ENCODE assay signal across 8 cellular contexts in the genomic region with DNA sequence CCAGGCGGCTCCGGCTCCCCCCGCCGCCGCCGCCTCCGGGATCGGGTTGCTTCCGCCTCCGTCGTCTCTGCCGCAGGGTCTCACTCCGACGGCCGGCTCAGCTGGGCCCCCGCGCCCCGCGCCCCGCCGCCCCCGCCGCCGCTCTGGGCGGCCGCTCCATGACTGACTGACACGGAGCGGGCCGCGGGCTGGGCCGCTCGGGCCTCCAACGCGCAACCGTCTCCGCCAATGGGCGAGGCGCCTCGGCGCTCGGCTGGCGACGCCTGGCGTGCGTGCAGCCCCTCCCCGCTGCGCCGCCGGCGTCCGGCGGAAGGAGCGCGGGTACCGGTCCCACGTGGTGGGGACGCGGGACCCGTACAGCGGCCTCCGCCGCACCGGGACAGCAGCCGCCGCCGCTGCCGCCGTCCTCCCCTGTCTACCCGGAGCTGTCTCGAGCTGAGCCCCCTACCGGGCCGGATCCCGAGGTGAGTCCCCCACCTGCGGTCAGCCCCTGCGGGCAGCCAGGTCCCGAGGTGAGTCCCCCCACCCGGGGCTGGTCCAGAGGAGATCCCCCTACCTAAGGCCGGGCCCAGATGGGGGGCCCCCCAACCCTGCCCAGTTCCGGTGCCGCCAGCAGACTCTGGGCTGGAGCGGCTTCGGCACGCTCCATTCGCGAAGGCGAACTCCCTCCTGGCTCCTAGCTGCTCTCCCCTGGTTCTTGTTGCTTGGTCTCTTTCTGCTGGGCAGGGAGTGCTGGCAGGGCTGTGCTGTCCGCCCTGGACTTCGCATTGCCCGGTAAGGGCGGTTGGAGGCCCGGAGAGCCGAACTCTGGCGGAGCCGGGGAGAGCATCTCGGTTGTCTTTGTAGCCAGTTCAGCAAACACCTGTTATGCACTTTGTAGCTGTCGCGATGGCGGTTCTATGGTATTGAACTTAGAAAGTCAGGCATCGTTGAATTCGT. TPM values are rescaled to one million over a fixed set of nuclear protein-coding genes. Genes with fewer than 3 reads are reported as not detected.
DNase-seq lines count a peak whose midpoint lies in the region; ATAC-seq and TF ChIP-seq lines count a peak whose summit lies in the region.

A gene (minus strand): TSS at position 230 of the 939 bp plus-strand sequence. CDS start 11,640 bp downstream, outside the sequence.
A gene (plus strand): TSS at position 355 of the 939 bp plus-strand sequence. CDS start 1,387 bp downstream, outside the sequence.

- intact Hi-C loops in adrenal gland (cut with DNase I) (loop anchor here (5.0 to 10.0 kb wide), 2 partner anchors 61 to 69 kb away; a partner anchor contains a TSS), heart right ventricle (cut with DNase I) (loop anchor here in 9 of 10 donors (1.0 to 10.0 kb wide), 7 partner anchors 67 to 119 kb away; a partner anchor contains a TSS), posterior cingulate gyrus (cut with DNase I) (loop anchor here (1.0 to 5.0 kb wide), 2 partner anchors 49 to 68 kb away; a partner anchor contains a TSS)

- peak within 1 kb of the TSS; percentile 98 for H3K4me3 Mint-ChIP-seq in HFFc6
- peak within 1 kb of the TSS; percentile 92 to 98 (median 98) for H3K4me3 Mint-ChIP-seq in T-cell
- H3K4me3 Mint-ChIP-seq in type B pancreatic cell, result peak within 1 kb of the TSS; percentile 99

- peak within 1 kb of the TSS; percentile 91 for H3K27ac Mint-ChIP-seq in HFFc6
- H3K27ac Mint-ChIP-seq in T-cell, result peak within 1 kb of the TSS; percentile 93 to 96
- H3K27ac Mint-ChIP-seq in type B pancreatic cell, result peak within 1 kb of the TSS; percentile 97

- H3K36me3 Mint-ChIP-seq in HFFc6 (ENCODE audit: low read depth) (peaks cover 9% of the 10 kb centered on the region), T-cell (peaks cover 8% of the 10 kb centered on the region), type B pancreatic cell (peaks cover 8% of the 10 kb centered on the region)

- CTCF ChIA-PET in T-cell (lab: Charles Lee), result interaction anchor here in 1 of 2 donors (1.1 kb wide), 1 partner anchor 1017 kb away, joined by 3 read pairs; no protein-coding TSS in a partner anchor

- peak; percentile 91 to 93 (median 92) for ATAC-seq in T-cell (replicated peaks in 1 of 4)
- peak; percentile 96 to 99 (median 98) for ATAC-seq in heart right ventricle

- no peaks in the 10 kb centered on the region for H3K36me3 ChIP-seq in adrenal gland (replicated peaks in 1 of 2)
- peaks cover 0 to 12% (median 0%) of the 10 kb centered on the region in 9 donors for H3K36me3 ChIP-seq in heart right ventricle

- H3K27me3 Mint-ChIP-seq in HFFc6 (ENCODE audit: insufficient read depth) (no peaks in the 10 kb centered on the region), T-cell (no peaks in the 10 kb centered on the region), type B pancreatic cell (no peaks in the 10 kb centered on the region)

- TF ChIP-seq CTCF in GM10266 (IDR thresholded peaks at IDR 0.05; ENCODE audit: control insufficient read depth, insufficient read depth, low read depth, missing control alignments) (no peak), HFFc6 (IDR thresholded peaks at IDR 0.05) (peak; percentile 33; the same call in 1 of the 2 replicates), adrenal gland (IDR thresholded peaks at IDR 0.05) (no peak), heart right ventricle (IDR thresholded peaks at IDR 0.05) (no peak), type B pancreatic cell (conservative IDR thresholded peaks at IDR 0.05) (no peak)

- POLR2A ChIA-PET in T-cell (lab: Charles Lee), result no interaction called here

- H3K27me3 ChIP-seq in adrenal gland (no peaks in the 10 kb centered on the region), heart right ventricle (no peaks in the 10 kb centered on the region)

- DNase-seq in GM10266 (ENCODE audit: extremely low spot score) (peak; percentile 97), HFFc6 (peak; percentile 81), NCI-H1092 (lab: John Stamatoyannopoulos, UW) (peak; percentile 85), T-cell (peak; percentile 67 to 87 (median 80)), adrenal gland (peak; percentile 84 to 91 (median 88)), heart right ventricle (peak; percentile 84 to 88), posterior cingulate gyrus (peak; percentile 76 to 99 (median 88)), type B pancreatic cell (ENCODE audit: extremely low spot score, unreplicated experiment) (peak; percentile 94)

- H3K9me3 Mint-ChIP-seq in HFFc6, result no peaks in the 10 kb centered on the region
- no peaks in the 10 kb centered on the region for H3K9me3 Mint-ChIP-seq in T-cell
- no peaks in the 10 kb centered on the region for H3K9me3 Mint-ChIP-seq in type B pancreatic cell

- peaks cover 66% of the 10 kb centered on the region for H3K4me1 Mint-ChIP-seq in HFFc6 (ENCODE audit: low read depth)
- peaks cover 56 to 64% (median 63%) of the 10 kb centered on the region in 3 donors for H3K4me1 Mint-ChIP-seq in T-cell
- H3K4me1 Mint-ChIP-seq in type B pancreatic cell (ENCODE audit: unreplicated experiment), result peaks cover 27% of the 10 kb centered on the region

- H3K27ac ChIP-seq in adrenal gland (peak within 1 kb of the TSS; percentile 44 to 98 (median 79)), heart right ventricle (peak within 1 kb of the TSS; percentile 85 to 95 (median 92))

- H3K9me3 ChIP-seq in adrenal gland (replicated peaks in 1 of 3) (no peaks in the 10 kb centered on the region), heart right ventricle (no peaks in the 10 kb centered on the region)

- TF ChIP-seq POLR2A in adrenal gland (IDR thresholded peaks at IDR 0.05), result peak in 1 of 2 donors; percentile 63

- peaks cover 13 to 39% of the 10 kb centered on the region in 2 donors for H3K4me1 ChIP-seq in adrenal gland (replicated peaks in 1 of 2)
- H3K4me1 ChIP-seq in heart right ventricle, result peaks cover 10 to 57% (median 38%) of the 10 kb centered on the region in 9 donors

- H3K4me3 ChIP-seq in adrenal gland (peak within 1 kb of the TSS; percentile 67 to 100 (median 94)), heart right ventricle (peak within 1 kb of the TSS; percentile 70 to 99 (median 94))

- WGBS in adrenal gland, 4 donors, result 0 to 1% (median 1%) methylated on average over 5 to 100 of the region's 100 CpGs
- 0% methylated on average over 85 to 100 of the region's 100 CpGs for WGBS in heart right ventricle, 2 donors

RNA-seq across cellular contexts. Expression of the first gene that starts in this region (rescaled TPM):
- 10 to 100 TPM; 17.6 to 20.7 (median 20.3) TPM for total RNA-seq in HFFc6 (2021; fragmentation: NEBNext Ultra II Directional; extraction: Animal tissue kit (Norgen Biotek cat#: 25700))
- total RNA-seq in T-cell, result 10 to 100 TPM; 18.8 to 28.9 (median 21.9) TPM
- 10 to 100 TPM in 4 of 8 donors, 1 to 10 TPM in 4; 7.8 to 16.0 (median 9.9) TPM for total RNA-seq in adrenal gland
- polyA plus RNA-seq in adrenal gland, result 10 to 100 TPM in 1 of 3 donors, 1 to 10 TPM in 2; 5.4 to 14.1 (median 7.2) TPM
- total RNA-seq in heart right ventricle, result 10 to 100 TPM in 9 of 10 donors, 1 to 10 TPM in 1; 9.7 to 13.7 (median 11.2) TPM
- 1 to 10 TPM; 6.0 to 8.6 TPM for polyA plus RNA-seq in heart right ventricle
- 16.9 and 17.4 TPM in 2 replicates for total RNA-seq in type B pancreatic cell (ENCODE audit: low replicate concordance)

RNA-seq across cellular contexts. Expression of the second gene that starts in this region (rescaled TPM):
- total RNA-seq in HFFc6 (2021; fragmentation: NEBNext Ultra II Directional; extraction: Animal tissue kit (Norgen Biotek cat#: 25700)), result 10 to 100 TPM in 3 of 6 experiments, 1 to 10 TPM in 3; 8.8 to 12.6 (median 9.8) TPM
- total RNA-seq in T-cell, result 10 to 100 TPM in 3 of 5 donors, 1 to 10 TPM in 2; 8.5 to 13.7 (median 12.7) TPM
- total RNA-seq in adrenal gland, result 10 to 100 TPM in 1 of 8 donors, 1 to 10 TPM in 7; 4.4 to 10.8 (median 8.1) TPM
- 1 to 10 TPM; 2.3 to 4.6 (median 2.6) TPM for polyA plus RNA-seq in adrenal gland
- total RNA-seq in heart right ventricle, result 1 to 10 TPM; 2.9 to 5.6 (median 4.4) TPM
- 1 to 10 TPM; 1.6 to 2.1 TPM for polyA plus RNA-seq in heart right ventricle
- total RNA-seq in type B pancreatic cell (ENCODE audit: low replicate concordance), result 11.0 and 16.5 TPM in 2 replicates

Comparison
In these comparisons a context has a peak if more than half of its experiments do, and no peak if none do; other contexts are left out.
1. Peak in every context shown above with its lines: DNase-seq, ATAC-seq, H3K4me3 ChIP-seq and H3K27ac ChIP-seq.